12 cellular contexts compared by ENCODE assay signal in the genomic region with DNA sequence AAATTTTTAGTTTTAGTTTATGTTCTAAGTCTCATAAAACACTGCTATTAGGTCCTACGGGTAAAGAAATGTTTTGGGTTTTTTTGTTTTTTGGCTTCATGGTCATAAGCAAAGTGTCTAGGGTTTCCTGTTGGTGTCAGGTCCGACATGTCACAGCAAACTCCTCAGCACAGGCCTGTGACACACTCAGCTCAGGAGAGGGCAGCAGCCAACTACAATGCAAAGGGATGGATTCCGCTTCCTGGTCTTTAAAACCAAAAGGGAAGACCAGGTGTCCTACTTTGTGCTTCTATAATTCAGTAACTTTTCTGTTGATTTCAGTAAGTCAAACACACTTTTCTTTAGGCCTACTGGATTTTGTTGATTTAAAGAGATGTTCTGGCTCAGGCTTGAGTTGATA.
A peak's percentile ranks its signal among the peaks of the same experiment; 100 is the strongest.
DNase-seq lines count a peak whose midpoint lies in the region; ATAC-seq, FAIRE-seq and TF ChIP-seq lines count a peak whose summit lies in the region.
"Had no signal": no experiment of that assay in that cellular context is flagged by ENCODE, and none has a peak within 500 bp of the region (broad histone marks: within the 10 kb centered on the region; RNA-seq: fewer than 3 reads in every experiment).

No MANE protein-coding gene starts in this region.

- H3K4me1 Mint-ChIP-seq in stimulated activated memory B cell treated with anti-CD40 and anti-IgM and Interleukin-4, amounts not matched to agents 10 μg/mL and 1 μg/mL and 100 μg/mL, for 72 hours: peaks cover under 1% of the 10 kb centered on the region
- H3K4me1 Mint-ChIP-seq: CD4-positive, alpha-beta memory T cell had no signal

- FAIRE-seq in GM12892 (lab: Jason Lieb, UNC): peak; percentile 40
- FAIRE-seq: endometrium had no signal

- no peak overlapping the region for H3K27ac ChIP-seq in 22Rv1

- no peaks in the 10 kb centered on the region for H3K9me3 Mint-ChIP-seq in stimulated activated memory B cell treated with anti-CD40 and anti-IgM and Interleukin-4, amounts not matched to agents 10 μg/mL and 1 μg/mL and 100 μg/mL, for 72 hours
- H3K9me3 Mint-ChIP-seq: CD4-positive, alpha-beta memory T cell had no signal

- no peak overlapping the region for H3K4me3 ChIP-seq in fibroblast of pulmonary artery (replicated peaks; ENCODE audit: low read depth, low read length)
- H3K4me3 ChIP-seq in H7 (ENCODE audit: insufficient read depth, low read depth, low read length): no peak overlapping the region
- H3K4me3 ChIP-seq: lung had no signal

- H3K36me3 Mint-ChIP-seq in stimulated activated memory B cell treated with anti-CD40 and anti-IgM and Interleukin-4, amounts not matched to agents 10 μg/mL and 1 μg/mL and 100 μg/mL, for 72 hours: no peaks in the 10 kb centered on the region
- H3K36me3 Mint-ChIP-seq: CD4-positive, alpha-beta memory T cell had no signal

- no peak overlapping the region for H3K4me3 Mint-ChIP-seq in stimulated activated memory B cell treated with anti-CD40 and anti-IgM and Interleukin-4, amounts not matched to agents 10 μg/mL and 1 μg/mL and 100 μg/mL, for 72 hours
- H3K4me3 Mint-ChIP-seq: CD4-positive, alpha-beta memory T cell had no signal

- H3K27me3 Mint-ChIP-seq in stimulated activated memory B cell treated with anti-CD40 and anti-IgM and Interleukin-4, amounts not matched to agents 10 μg/mL and 1 μg/mL and 100 μg/mL, for 72 hours: peaks cover 49% of the 10 kb centered on the region

- DNase-seq in GM12892 (ENCODE audit: insufficient read length): no peak
- DNase-seq in RPMI7951 (ENCODE audit: low read depth): peak; percentile 47
- DNase-seq in fibroblast of pulmonary artery (ENCODE audit: low read depth): peak; percentile 12
- DNase-seq in H7: no peak
- DNase-seq in cortex of kidney (lab: John Stamatoyannopoulos, UW): no peak
- no peak for DNase-seq in T1000 (lab: John Stamatoyannopoulos, UW)
- DNase-seq: CD4-positive, alpha-beta memory T cell; Kasumi-1 had no signal

- no peak overlapping the region for H3K27ac Mint-ChIP-seq in stimulated activated memory B cell treated with anti-CD40 and anti-IgM and Interleukin-4, amounts not matched to agents 10 μg/mL and 1 μg/mL and 100 μg/mL, for 72 hours

- no peak for ATAC-seq in stimulated activated memory B cell treated with anti-CD40 and anti-IgM and Interleukin-4, amounts not matched to agents 10 μg/mL and 1 μg/mL and 100 μg/mL, for 72 hours

- H3K27me3 ChIP-seq in H7 (ENCODE audit: control insufficient read depth, insufficient read depth, low read length): peaks cover 2% of the 10 kb centered on the region; the same call in 1 of the 2 replicates

- TF ChIP-seq CTCF in 22Rv1 (IDR thresholded peaks at IDR 0.05) (peak; percentile 27), fibroblast of pulmonary artery (IDR thresholded peaks at IDR 0.05; ENCODE audit: low read length, missing control alignments) (no peak)

- no peaks in the 10 kb centered on the region for H3K36me3 ChIP-seq in H7 (replicated peaks; ENCODE audit: control insufficient read depth, insufficient read depth, low read length)

- TF ChIP-seq POLR2A in GM12892 (IDR thresholded peaks at IDR 0.05; ENCODE audit: low read depth, low read length): no peak

Comparison
In these comparisons a context has a peak if more than half of its experiments do, and no peak if none do; other contexts are left out.
1. DNase-seq: peak in RPMI7951 (single experiment) and fibroblast of pulmonary artery (single experiment); none in GM12892 (single experiment), H7 (single experiment), cortex of kidney (single experiment) and T1000 (single experiment).